9 cellular contexts compared by ENCODE assay signal in genomic region chr2:152222975-152223638, GRCh38. TPM values are rescaled to one million over a fixed set of nuclear protein-coding genes. Genes with fewer than 3 reads are reported as not detected.
DNase-seq lines count a peak whose midpoint lies in the region; ATAC-seq, FAIRE-seq and TF ChIP-seq lines count a peak whose summit lies in the region.
"Had no signal": no experiment of that assay in that cellular context is flagged by ENCODE, and none has a peak within 500 bp of the region (broad histone marks: within the 10 kb centered on the region; RNA-seq: fewer than 3 reads in every experiment).

No MANE protein-coding gene starts in this region.

- no peak for ATAC-seq in K562
- ATAC-seq in right lobe of liver = peak; percentile 68 to 78 (median 74)
- no peak for ATAC-seq in T-cell (replicated peaks in 1 of 4)
- no peak for ATAC-seq in HG02884 (IDR thresholded peaks at IDR 0.05; ENCODE audit: unreplicated experiment)
- ATAC-seq in GM18907 (IDR thresholded peaks at IDR 0.05; ENCODE audit: unreplicated experiment) = no peak

- TF ChIP-seq RAD21 in K562 (CRISPR knock-in tag; conservative IDR thresholded peaks at IDR 0.05 in 1 of 2, IDR thresholded peaks at IDR 0.05 in 1 of 2) = no peak

- H3K36me3 ChIP-seq in MG63 (no peaks in the 10 kb centered on the region), K562 (ENCODE audit: control insufficient read depth, insufficient read depth, low read length) (no peaks in the 10 kb centered on the region), right lobe of liver (no peaks in the 10 kb centered on the region)

- DNase-seq in AG09319 (ENCODE audit: extremely low read depth, low read depth) (peak; percentile 53), MG63 (peak; percentile 40), K562 (ENCODE audit: extremely low read depth in 1 of 4, low spot score in 3 of 4) (peak in 1 of 4 experiments; percentile 27), right lobe of liver (peak in 2 of 3 donors; percentile 33 to 59), SIG-M5 treated with dmso at 0.1 percent for 504 hours (lab: John Stamatoyannopoulos, UW; ENCODE audit: unreplicated experiment) (no peak), T-cell (no peak)

- H3K4me3 ChIP-seq in MG63 (no peak overlapping the region), K562 (no peak overlapping the region), right lobe of liver (no peak overlapping the region)

- TF ChIP-seq EP300 in K562 (IDR thresholded peaks at IDR 0.05; ENCODE audit: low read length) = no peak

- peaks cover 9 to 11% of the 10 kb centered on the region in 2 donors for H3K27me3 Mint-ChIP-seq in T-cell

- H3K9me3 ChIP-seq in MG63 = no peaks in the 10 kb centered on the region
- no peaks in the 10 kb centered on the region for H3K9me3 ChIP-seq in K562 (replicated peaks; ENCODE audit: control insufficient read depth, insufficient read depth, low read depth, low read length)
- H3K9me3 ChIP-seq in right lobe of liver = no peaks in the 10 kb centered on the region

- POLR2A ChIA-PET in K562 (lab: Yijun Ruan, JAX) = no interaction called here
- POLR2A ChIA-PET in T-cell (lab: Charles Lee) = no interaction called here

- no peak for FAIRE-seq in K562 (lab: Jason Lieb, UNC)

- in situ Hi-C loops in K562 (cut with MboI) = no loop called here

- intact Hi-C loops in K562 (cut with micrococcal nuclease) = no loop called here
- intact Hi-C loops in right lobe of liver (cut with DNase I) = no loop called here

- CTCF ChIA-PET in K562 (lab: Yijun Ruan, JAX; ENCODE audit: low intra/inter-chr PET ratio) (no interaction called here), T-cell (lab: Charles Lee) (no interaction called here)

- TF ChIP-seq POLR2A in K562 (conservative IDR thresholded peaks at IDR 0.05) (no peak), right lobe of liver (IDR thresholded peaks at IDR 0.05) (no peak)

- no peaks in the 10 kb centered on the region for H3K9me1 ChIP-seq in K562 (ENCODE audit: control insufficient read depth, insufficient read depth, low read length)

- no peaks in the 10 kb centered on the region for H3K36me3 Mint-ChIP-seq in T-cell

- H3K27me3 ChIP-seq in MG63 = no peaks in the 10 kb centered on the region
- peaks cover 6 to 16% of the 10 kb centered on the region in 2 experiments; a peak in 3 of 5 replicates for H3K27me3 ChIP-seq in K562 (ENCODE audit: control insufficient read depth in 2 of 2, insufficient read depth in 2 of 2, low read length in 2 of 2)
- H3K27me3 ChIP-seq in right lobe of liver = no peaks in the 10 kb centered on the region

- H3K9ac ChIP-seq in K562 (ENCODE audit: insufficient read depth in 1 of 2, low read depth in 2 of 2, low read length in 2 of 2) = no peak overlapping the region

- no peaks in the 10 kb centered on the region for H3K4me1 Mint-ChIP-seq in T-cell

- H3K4me2 ChIP-seq in K562 (ENCODE audit: insufficient read depth, low read length) = no peak overlapping the region

- under 1% methylated on average over 7 of the region's 7 CpGs for WGBS in K562 (ENCODE audit: insufficient coverage, low coverage, missing lambda C conversion rate)
- WGBS in right lobe of liver (ENCODE audit: insufficient coverage, low coverage, low lambda C conversion rate, missing lambda C conversion rate) = 19% methylated on average over 7 of the region's 7 CpGs

- no peaks in the 10 kb centered on the region for H3K9me3 Mint-ChIP-seq in T-cell
- H3K9me3 Mint-ChIP-seq: T-helper 1 cell treated with Interleukin-12 subunit alpha and Interleukin-12 subunit beta and Interleukin-4 antibody, amounts not matched to agents 30 μg/mL and 1 μg/mL, for 36 hours had no signal

- H3K4me1 ChIP-seq in K562 (replicated peaks in 1 of 2; ENCODE audit: control insufficient read depth in 2 of 2, insufficient read depth in 2 of 2, low read length in 2 of 2) (no peaks in the 10 kb centered on the region), right lobe of liver (peaks cover 0 to 8% (median 1%) of the 10 kb centered on the region in 4 donors)

- H4K20me1 ChIP-seq in K562 (replicated peaks; ENCODE audit: control insufficient read depth, insufficient read depth, low read length) = no peaks in the 10 kb centered on the region

- H2AFZ ChIP-seq in K562 (ENCODE audit: low read depth, low read length) = no peak overlapping the region

- H3K27ac Mint-ChIP-seq in T-cell = no peak overlapping the region
- H3K27ac Mint-ChIP-seq: T-helper 1 cell treated with Interleukin-12 subunit alpha and Interleukin-12 subunit beta and Interleukin-4 antibody, amounts not matched to agents 30 μg/mL and 1 μg/mL, for 36 hours had no signal

- no peaks in the 10 kb centered on the region for H3K79me2 ChIP-seq in K562 (ENCODE audit: control insufficient read depth, insufficient read depth, low read length)

- H3K4me3 Mint-ChIP-seq in T-cell = no peak overlapping the region
- H3K4me3 Mint-ChIP-seq: T-helper 1 cell treated with Interleukin-12 subunit alpha and Interleukin-12 subunit beta and Interleukin-4 antibody, amounts not matched to agents 30 μg/mL and 1 μg/mL, for 36 hours had no signal

- H3K27ac ChIP-seq in K562 (ENCODE audit: extremely low read depth, low read depth, low read length) = no peak overlapping the region
- H3K27ac ChIP-seq in right lobe of liver = no peak overlapping the region

- TF ChIP-seq CTCF in AG09319 (IDR thresholded peaks at IDR 0.05; ENCODE audit: low read depth, low read length) (no peak), K562 (IDR thresholded peaks at IDR 0.05 in 2 of 3, conservative IDR thresholded peaks at IDR 0.05 in 1 of 3; ENCODE audit: insufficient read depth in 2 of 3, low read depth in 1 of 3, low read length in 3 of 3) (no peak), right lobe of liver (IDR thresholded peaks at IDR 0.05) (no peak)

- no TSS peak for BruUV-seq in K562 (replicated peaks; lab: Mats Ljungman, UMichigan)

TF ChIP-seq in K562, 482 proteins besides CTCF, POLR2A, EP300 and RAD21:
- TF ChIP-seq NFIC (IDR thresholded peaks at IDR 0.05) = peak; percentile 82
- TF ChIP-seq ZC3H8 (IDR thresholded peaks at IDR 0.05) = no peak

RNA-seq across cellular contexts. Expression of gene STAM2, which starts 47.5 kb away (rescaled TPM):
- 31.9 and 33.1 TPM in 2 replicates for total RNA-seq in MG63 (2014; rRNA removed; shearing (Covaris generic); ENCODE audit: low replicate concordance)
- total RNA-seq in K562 (2011; cell fraction: chromatin; rRNA removed; ENCODE audit: low replicate concordance) = 12.1 and 32.6 TPM in 2 replicates
- total RNA-seq in K562 (2011; cell fraction: nucleolus; rRNA removed) = 4.0 and 6.4 TPM in 2 replicates
- 12.7 and 19.8 TPM in 2 replicates for total RNA-seq in K562 (2011; cell fraction: nucleoplasm; rRNA removed)
- 6.9 and 7.5 TPM in 2 replicates for total RNA-seq in K562 (2014; rRNA removed)
- total RNA-seq in K562 (2014; rRNA removed; fragmentation: Illumina TruSeq; extraction: Trizol) = 11.6 and 14.3 TPM in 2 replicates
- 13.9 and 14.5 TPM in 2 replicates for total RNA-seq in K562 (2015; rRNA removed; fragmentation: Illumina TruSeq; extraction: Trizol)
- 9.8 and 11.6 TPM in 2 replicates for total RNA-seq in K562 (2021)
- polyA plus RNA-seq in K562 (2011; rRNA removed) = 11.0 and 13.2 TPM in 2 replicates
- 5.0 and 5.3 TPM in 2 replicates for polyA plus RNA-seq in K562 (2011; cell fraction: cytosol; rRNA removed)
- 11.6 and 16.8 TPM in 2 replicates for polyA plus RNA-seq in K562 (2011; cell fraction: nucleus; rRNA removed)
- 4.9 and 6.5 TPM in 2 replicates for polyA plus RNA-seq in K562 (2012)
- 7.3 and 8.7 TPM in 2 replicates for polyA plus RNA-seq in K562 (2014; fragmentation: Illumina TruSeq; extraction: Trizol)
- polyA plus RNA-seq in K562 (2014; fragmentation: Nextera tagmentation; extraction: Ambion mirVana) = 1 to 10 TPM; 4.5 to 5.4 TPM
- polyA plus RNA-seq in K562 (2014; rRNA removed) = 6.9 and 8.4 TPM in 2 replicates
- polyA minus RNA-seq in K562 (2011; rRNA and poly(A)+ RNA removed) = 15.2 and 20.8 TPM in 2 replicates
- polyA minus RNA-seq in K562 (2011; cell fraction: cytosol; rRNA and poly(A)+ RNA removed) = 9.8 and 10.5 TPM in 2 replicates
- 7.5 and 14.4 TPM in 2 replicates for polyA minus RNA-seq in K562 (2011; cell fraction: nucleus; rRNA and poly(A)+ RNA removed)
- 10 to 100 TPM; 12.1 to 18.6 (median 14.2) TPM for total RNA-seq in right lobe of liver
- 10 to 100 TPM; 12.0 to 20.8 (median 19.3) TPM for total RNA-seq in T-cell

Comparison
In these comparisons a context has a peak if more than half of its experiments do, and no peak if none do; other contexts are left out.
1. DNase-seq: peak in AG09319 (single experiment), MG63 (single experiment) and right lobe of liver (2 of 3); none in SIG-M5 treated with dmso at 0.1 percent for 504 hours (single experiment) and T-cell (0 of 34).
2. ATAC-seq: peak in right lobe of liver (4 of 4); none in K562 (single experiment), T-cell (0 of 4), HG02884 (single experiment) and GM18907 (single experiment).